20 cellular contexts compared by ENCODE assay signal in the genomic region with DNA sequence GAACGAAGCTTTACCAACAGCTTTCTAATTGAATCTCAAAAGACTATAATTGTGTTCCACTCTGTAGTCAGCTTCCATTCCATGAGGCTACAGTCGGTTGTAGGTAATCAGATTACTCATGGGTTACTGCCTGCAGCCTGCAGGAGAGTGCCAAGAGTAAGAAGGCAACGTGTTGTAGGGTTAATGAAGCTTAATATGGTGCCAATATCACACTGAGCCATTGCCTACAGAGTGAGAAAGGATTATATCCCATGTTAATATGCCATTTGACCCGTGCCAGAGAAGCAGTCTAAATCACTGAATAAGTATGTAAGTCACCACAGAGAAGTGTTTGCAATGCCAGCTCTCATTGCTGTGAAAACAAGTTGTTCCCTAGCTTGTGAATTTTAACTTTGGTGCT.
DNase-seq lines count a peak whose midpoint lies in the region; ATAC-seq, FAIRE-seq and TF ChIP-seq lines count a peak whose summit lies in the region.
"Had no signal": no experiment of that assay in that cellular context is flagged by ENCODE, and none has a peak within 500 bp of the region (broad histone marks: within the 10 kb centered on the region; RNA-seq: fewer than 3 reads in every experiment).

No MANE protein-coding gene starts in this region.

- FAIRE-seq in pancreas (lab: Jason Lieb, UNC): no peak

- intact Hi-C loops in pancreas (cut with DNase I): no loop called here

- DNase-seq in NCI-H82 treated with DMSO at 0.1 percent for 48 hours (lab: John Stamatoyannopoulos, UW; ENCODE audit: unreplicated experiment) (peak; percentile 73), fibroblast of mammary gland (ENCODE audit: low read depth) (peak; percentile 11), renal cortical epithelial cell (ENCODE audit: low read depth) (peak; percentile 95), left lobe of liver (ENCODE audit: low spot score) (no peak), pancreas (no peak)
- DNase-seq in activated CD4-positive, CD25-positive, alpha-beta regulatory T cell (lab: John Stamatoyannopoulos, UW): no peak
- DNase-seq: activated CD4-positive, alpha-beta T cell treated with anti-CD3 and anti-CD28 coated beads, Interleukin-2, amount 50 U/mL, for 1 hour; activated naive CD4-positive, alpha-beta T cell treated with Interleukin-2 at 50 U/mL for 16 hours; AML-193; colonic mucosa; NCI-H1417; NCI-H345; sigmoid colon; stimulated activated CD4-positive, alpha-beta T cell treated with anti-CD3 and anti-CD28 coated beads, Interleukin-2, amount 100 ng/mL, for 24 hours; T-cell; uterus had no signal

- H3K4me3 ChIP-seq in fibroblast of mammary gland (ENCODE audit: control insufficient read depth, low read depth, low read length) (no peak overlapping the region), pancreas (no peak overlapping the region)
- H3K4me3 ChIP-seq: ascending aorta, colonic mucosa, gastroesophageal sphincter, sigmoid colon, uterus had no signal

- TF ChIP-seq CTCF in fibroblast of mammary gland (conservative IDR thresholded peaks at IDR 0.05; ENCODE audit: control insufficient read depth, insufficient read depth, low read depth, low read length): no peak
- TF ChIP-seq CTCF in pancreas (IDR thresholded peaks at IDR 0.05): no peak

- H3K36me3 ChIP-seq in pancreas: no peaks in the 10 kb centered on the region
- H3K36me3 ChIP-seq: ascending aorta, colonic mucosa, gastroesophageal sphincter, sigmoid colon, uterus had no signal

- no peak for ATAC-seq in left lobe of liver
- no peak for ATAC-seq in pancreas
- no peak for ATAC-seq in HG02852 (IDR thresholded peaks at IDR 0.05; ENCODE audit: unreplicated experiment)
- ATAC-seq: gastroesophageal sphincter, T-cell had no signal

- H3K9me3 ChIP-seq in pancreas: no peaks in the 10 kb centered on the region
- H3K9me3 ChIP-seq: colonic mucosa, gastroesophageal sphincter, sigmoid colon, uterus had no signal

- H3K4me1 ChIP-seq in pancreas: no peaks in the 10 kb centered on the region
- H3K4me1 ChIP-seq: ascending aorta, colonic mucosa, gastroesophageal sphincter, sigmoid colon, uterus had no signal

- TF ChIP-seq RAD21 in Ishikawa (IDR thresholded peaks at IDR 0.05; ENCODE audit: low read depth): no peak

- WGBS in pancreas, 2 donors: 51 to 53% methylated on average over 4 of the region's 4 CpGs

- no peak overlapping the region for H3K27ac ChIP-seq in pancreas
- H3K27ac ChIP-seq: ascending aorta, colonic mucosa, gastroesophageal sphincter, sigmoid colon, uterus had no signal

- no peaks in the 10 kb centered on the region for H3K27me3 ChIP-seq in pancreas
- H3K27me3 ChIP-seq: ascending aorta, colonic mucosa, gastroesophageal sphincter, sigmoid colon, uterus had no signal

- no peak for TF ChIP-seq EP300 in Ishikawa (IDR thresholded peaks at IDR 0.05; ENCODE audit: borderline replicate concordance)

TF ChIP-seq in Ishikawa, 13 proteins besides CTCF, POLR2A, EP300 and RAD21:
- TF ChIP-seq TCF12 (IDR thresholded peaks at IDR 0.05; ENCODE audit: low read depth) (no peak), NFIC (IDR thresholded peaks at IDR 0.05) (0 out of 2 replicates have a peak, but pooled peaks have one; percentile 30), ZBTB7A (IDR thresholded peaks at IDR 0.05; ENCODE audit: low read depth) (no peak), CEBPB (IDR thresholded peaks at IDR 0.05) (no peak)

Comparison
In these comparisons a context has a peak if more than half of its experiments do, and no peak if none do; other contexts are left out.
1. DNase-seq: peak in NCI-H82 treated with DMSO at 0.1 percent for 48 hours (single experiment), fibroblast of mammary gland (single experiment) and renal cortical epithelial cell (single experiment); none in left lobe of liver (single experiment), activated CD4-positive, CD25-positive, alpha-beta regulatory T cell (0 of 4) and pancreas (0 of 6).